In the genomic region with DNA sequence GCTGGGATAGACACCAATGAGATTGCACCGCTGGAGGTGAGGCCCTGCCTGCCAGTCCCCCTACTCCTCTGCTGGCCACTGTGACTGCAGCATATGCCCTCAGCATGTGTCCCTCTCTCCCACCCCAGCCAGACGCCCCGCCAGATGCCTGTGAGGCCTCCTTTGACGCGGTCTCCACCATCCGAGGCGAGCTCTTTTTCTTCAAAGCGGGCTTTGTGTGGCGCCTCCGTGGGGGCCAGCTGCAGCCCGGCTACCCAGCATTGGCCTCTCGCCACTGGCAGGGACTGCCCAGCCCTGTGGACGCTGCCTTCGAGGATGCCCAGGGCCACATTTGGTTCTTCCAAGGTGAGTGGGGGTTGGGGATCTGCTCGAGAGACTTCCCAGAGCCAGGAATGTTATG, we compare ENCODE assay signal across 8 cellular contexts.
DNase-seq lines count a peak whose midpoint lies in the region.
"Had no signal": no experiment of that assay in that cellular context is flagged by ENCODE, and none has a peak within 500 bp of the region (broad histone marks: within the 10 kb centered on the region; RNA-seq: fewer than 3 reads in every experiment).

No MANE protein-coding gene starts in this region.

- DNase-seq in DMS 273 (lab: John Stamatoyannopoulos, UW; ENCODE audit: unreplicated experiment): peak; percentile 65
- no peak for DNase-seq in DMS 273 treated with DMSO at 0.1 percent for 48 hours (lab: John Stamatoyannopoulos, UW)
- DNase-seq in inferior parietal cortex (ENCODE audit: extremely low spot score): peak; percentile 75
- DNase-seq in superior temporal gyrus (ENCODE audit: extremely low spot score): peak; percentile 91
- no peak for DNase-seq in NCI-H1092 treated with DMSO at 0.1 percent for 48 hours (lab: John Stamatoyannopoulos, UW)
- DNase-seq in NCI-H446 (lab: John Stamatoyannopoulos, UW): no peak
- DNase-seq: NCI-H2227 treated with DMSO at 0.1 percent for 48 hours, RPMI8226 had no signal

Comparison
In these comparisons a context has a peak if more than half of its experiments do, and no peak if none do; other contexts are left out.
1. DNase-seq: peak in DMS 273 (single experiment), inferior parietal cortex (single experiment) and superior temporal gyrus (single experiment); none in DMS 273 treated with DMSO at 0.1 percent for 48 hours (single experiment), NCI-H1092 treated with DMSO at 0.1 percent for 48 hours (single experiment) and NCI-H446 (0 of 2).